29 cellular contexts compared by ENCODE assay signal in genomic region chr15:64944961-64945360, GRCh38.
"Had no signal": no experiment of that assay in that cellular context is flagged by ENCODE, and none has a peak within 500 bp of the region (broad histone marks: within the 10 kb centered on the region; RNA-seq: fewer than 3 reads in every experiment).

No MANE protein-coding gene starts in this region.

- H3K27me3 Mint-ChIP-seq: activated B cell treated with CpG ODN at 0.5 μM for 24 hours; activated CD4-positive, alpha-beta T cell treated with anti-CD3 and anti-CD28 coated beads, Interleukin-2, amount 10 ng/mL, durations not matched to agents 24 days and 14 days; activated naive CD8-positive, alpha-beta T cell treated with anti-CD3 and anti-CD28 coated beads, Interleukin-2, amount 10 ng/mL, durations not matched to agents 7 days and 5 days; activated T-helper 17 cell treated with anti-CD3 and anti-CD28 coated beads, Interleukin-2, amount 50 U/mL, for 72 hours had no signal

- H3K4me1 Mint-ChIP-seq: activated B cell treated with CpG ODN at 0.5 μM for 24 hours; activated CD4-positive, alpha-beta T cell treated with anti-CD3 and anti-CD28 coated beads, Interleukin-2, amount 10 ng/mL, durations not matched to agents 24 days and 14 days; activated T-helper 17 cell treated with anti-CD3 and anti-CD28 coated beads, Interleukin-2, amount 50 U/mL, for 72 hours had no signal

- ATAC-seq: activated T-helper 17 cell treated with anti-CD3 and anti-CD28 coated beads, Interleukin-2, amount 50 U/mL, for 72 hours; Panc1; SK-N-SH treated with all-trans-retinoic acid at 6 μM for 48 hours had no signal

- H3K4me3 ChIP-seq: adrenal gland, SJSA1 had no signal

- H3K36me3 ChIP-seq: SJSA1 had no signal

- H3K4me3 Mint-ChIP-seq: activated B cell treated with CpG ODN at 0.5 μM for 24 hours; activated CD4-positive, alpha-beta T cell treated with anti-CD3 and anti-CD28 coated beads, Interleukin-2, amount 10 ng/mL, durations not matched to agents 24 days and 14 days; activated naive CD8-positive, alpha-beta T cell treated with anti-CD3 and anti-CD28 coated beads, Interleukin-2, amount 10 ng/mL, durations not matched to agents 7 days and 5 days; activated T-helper 17 cell treated with anti-CD3 and anti-CD28 coated beads, Interleukin-2, amount 50 U/mL, for 72 hours had no signal

- H3K9me3 Mint-ChIP-seq: activated B cell treated with CpG ODN at 0.5 μM for 24 hours; activated CD4-positive, alpha-beta T cell treated with anti-CD3 and anti-CD28 coated beads, Interleukin-2, amount 10 ng/mL, durations not matched to agents 24 days and 14 days; activated naive CD8-positive, alpha-beta T cell treated with anti-CD3 and anti-CD28 coated beads, Interleukin-2, amount 10 ng/mL, durations not matched to agents 7 days and 5 days; activated T-helper 17 cell treated with anti-CD3 and anti-CD28 coated beads, Interleukin-2, amount 50 U/mL, for 72 hours had no signal

- DNase-seq: activated B cell treated with CpG ODN at 0.5 μM for 24 hours; activated CD4-positive, alpha-beta T cell treated with anti-CD3 and anti-CD28 coated beads for 1 hour; activated CD4-positive, alpha-beta T cell treated with anti-CD3 and anti-CD28 coated beads, Interleukin-2, amount 50 U/mL, for 48 hours; activated gamma-delta T cell; activated naive CD4-positive, alpha-beta T cell treated with anti-CD3 and anti-CD28 coated beads, Interleukin-2, amount 50 U/mL, for 16 hours; activated naive CD8-positive, alpha-beta T cell treated with anti-CD3 and anti-CD28 coated beads, Interleukin-2, amount 10 ng/mL, durations not matched to agents 7 days and 5 days; activated T-cell treated with anti-CD3 and anti-CD28 coated beads for 4 hours; activated T-cell treated with anti-CD3 and anti-CD28 coated beads, Interleukin-2, amount 50 U/mL, for 48 hours; anterior cingulate cortex; caudate nucleus; Kasumi-1; KBM-7; NCI-H1105 treated with DMSO at 0.1 percent for 48 hours; NCI-H1436 treated with DMSO at 0.1 percent for 48 hours; NCI-H187; NCI-H2081; NCI-H446; NCI-H524; OCI-M1; SHP77; SW 1271; T-helper 9 cell had no signal

- H3K27me3 ChIP-seq: adrenal gland, SJSA1 had no signal

- H3K4me1 ChIP-seq: adrenal gland, SJSA1 had no signal

- H3K27ac Mint-ChIP-seq: activated B cell treated with CpG ODN at 0.5 μM for 24 hours; activated CD4-positive, alpha-beta T cell treated with anti-CD3 and anti-CD28 coated beads, Interleukin-2, amount 10 ng/mL, durations not matched to agents 24 days and 14 days; activated naive CD8-positive, alpha-beta T cell treated with anti-CD3 and anti-CD28 coated beads, Interleukin-2, amount 10 ng/mL, durations not matched to agents 7 days and 5 days; activated T-helper 17 cell treated with anti-CD3 and anti-CD28 coated beads, Interleukin-2, amount 50 U/mL, for 72 hours had no signal

- H3K27ac ChIP-seq: adrenal gland, RWPE1, SJSA1 had no signal

- H3K9me3 ChIP-seq: adrenal gland, SJSA1 had no signal
